ENCODE assay signal across 13 cellular contexts in genomic region chr1:221868894-221869293, GRCh38.
DNase-seq lines count a peak whose midpoint lies in the region; ATAC-seq and TF ChIP-seq lines count a peak whose summit lies in the region.
"Had no signal": no experiment of that assay in that cellular context is flagged by ENCODE, and none has a peak within 500 bp of the region (broad histone marks: within the 10 kb centered on the region; RNA-seq: fewer than 3 reads in every experiment).

No MANE protein-coding gene starts in this region.

- TF ChIP-seq CTCF in AG09319 (IDR thresholded peaks at IDR 0.05; ENCODE audit: low read depth, low read length) (no peak), GM20000 (IDR thresholded peaks at IDR 0.05; ENCODE audit: extremely low read depth, missing control alignments) (no peak)

- ATAC-seq in GM21360 (IDR thresholded peaks at IDR 0.05; ENCODE audit: unreplicated experiment): no peak

- DNase-seq in AG09319 (ENCODE audit: extremely low read depth, low read depth): peak; percentile 60
- peak; percentile 59 for DNase-seq in HS-5 (ENCODE audit: low read depth)
- DNase-seq in amniotic epithelial cell (ENCODE audit: low read depth): peak; percentile 49
- peak; percentile 25 for DNase-seq in glomerular endothelial cell (ENCODE audit: extremely low read depth, low read depth, low spot score)
- DNase-seq in stimulated activated CD4-positive, alpha-beta T cell treated with anti-CD3 and anti-CD28 coated beads, Interleukin-15, amount 100 ng/mL, for 24 hours: no peak
- DNase-seq in mesenteric fat pad (ENCODE audit: low spot score): no peak
- DNase-seq in GM20000 (ENCODE audit: low spot score): no peak
- DNase-seq: GOT3, hypothalamus, NCI-H510A, SJCRH30, thyroid gland had no signal

Comparison
In these comparisons a context has a peak if more than half of its experiments do, and no peak if none do; other contexts are left out.
1. DNase-seq: peak in AG09319 (single experiment), HS-5 (single experiment), amniotic epithelial cell (single experiment) and glomerular endothelial cell (single experiment); none in stimulated activated CD4-positive, alpha-beta T cell treated with anti-CD3 and anti-CD28 coated beads, Interleukin-15, amount 100 ng/mL, for 24 hours (single experiment), mesenteric fat pad (single experiment) and GM20000 (single experiment).